8 cellular contexts compared by ENCODE assay signal in the genomic region with DNA sequence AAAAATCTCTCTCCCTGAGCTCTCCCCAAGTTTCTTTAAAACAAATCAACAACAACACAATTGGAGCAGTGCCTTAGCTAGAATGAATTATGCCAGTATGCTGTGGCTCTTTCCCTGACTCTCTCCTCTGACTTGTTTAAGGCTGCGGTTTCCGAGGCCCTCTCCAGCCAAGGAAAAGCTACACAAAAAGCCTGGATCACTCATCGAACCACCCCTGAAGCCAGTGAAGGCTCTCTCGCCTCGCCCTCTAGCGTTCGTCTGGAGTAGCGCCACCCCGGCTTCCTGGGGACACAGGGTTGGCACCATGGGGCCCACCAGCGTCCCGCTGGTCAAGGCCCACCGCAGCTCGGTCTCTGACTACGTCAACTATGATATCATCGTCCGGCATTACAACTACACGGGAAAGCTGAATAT.
A peak's percentile ranks its signal among the peaks of the same experiment; 100 is the strongest.
DNase-seq lines count a peak whose midpoint lies in the region; FAIRE-seq and TF ChIP-seq lines count a peak whose summit lies in the region.

No MANE protein-coding gene starts in this region.

- TF ChIP-seq CTCF in D721Med (IDR thresholded peaks at IDR 0.05; ENCODE audit: insufficient read depth, missing control alignments) (peak; percentile 80), VCaP (conservative IDR thresholded peaks at IDR 0.05) (peak; percentile 91)

- no peak for FAIRE-seq in D721Med (lab: Jason Lieb, UNC)

- DNase-seq in D721Med (ENCODE audit: insufficient read length, low spot score) (peak; percentile 58), GOT3 (lab: John Stamatoyannopoulos, UW) (peak; percentile 12), NCI-H1092 (lab: John Stamatoyannopoulos, UW) (peak; percentile 68), brain pericyte (ENCODE audit: low read depth, low spot score) (peak; percentile 60), iPS-NIHi11 (ENCODE audit: low spot score) (peak; percentile 83), OCI-M2 (lab: John Stamatoyannopoulos, UW; ENCODE audit: unreplicated experiment) (no peak)

- H3K27ac ChIP-seq in VCaP (no peak overlapping the region), skin epidermis (peak overlapping the region in 16 of 21 experiments; percentile 11 to 95 (median 82))

- peak overlapping the region; percentile 12 to 72 (median 44) for H3K4me3 ChIP-seq in skin epidermis
